Comparison of ENCODE assay signal across 1 cellular context in the genomic region with DNA sequence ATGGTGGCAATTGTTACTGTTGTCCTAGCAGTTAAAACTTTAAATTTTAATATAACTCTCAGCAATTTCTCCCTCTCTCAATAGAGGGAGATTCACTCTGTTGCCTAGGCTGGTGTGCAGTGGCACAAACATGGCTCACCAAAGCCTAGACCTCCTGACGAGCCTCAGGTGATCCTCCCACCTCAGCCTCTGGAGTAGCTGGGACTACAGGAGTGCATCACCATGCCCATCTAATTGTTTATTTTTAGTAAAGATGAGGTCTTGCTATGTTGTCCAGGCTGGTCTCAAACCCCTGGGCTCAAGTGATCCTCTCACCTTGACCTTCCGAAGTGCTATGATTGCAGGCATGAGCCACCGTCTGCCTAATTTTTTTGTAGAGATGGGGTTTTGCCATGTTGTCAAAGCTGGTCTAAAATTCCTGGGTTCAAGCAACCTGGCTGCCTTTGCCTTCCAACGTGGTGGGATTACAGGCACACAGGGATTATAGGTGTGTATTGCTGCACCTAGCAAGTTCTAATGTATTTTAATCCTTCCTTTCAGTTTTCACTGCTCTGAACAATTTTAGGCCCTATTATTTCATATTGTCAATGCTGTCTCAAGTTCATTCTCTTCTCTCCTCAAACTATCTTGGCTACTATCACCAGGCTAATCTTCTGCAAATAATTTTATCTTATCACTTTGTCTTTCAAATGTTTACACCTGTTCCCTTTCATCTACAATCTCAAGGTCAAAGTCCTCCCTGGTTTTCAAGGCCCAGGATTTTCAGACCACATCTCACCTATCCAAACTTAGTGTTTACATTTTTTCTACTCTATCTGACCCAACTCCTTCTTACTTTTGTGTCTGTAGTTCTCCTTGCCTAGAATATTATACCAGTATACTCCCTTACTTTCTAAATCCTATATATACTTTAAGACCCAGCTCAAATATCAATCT.
TF ChIP-seq lines count a peak whose summit lies in the region.

No MANE protein-coding gene starts in this region.

TF ChIP-seq in A549, 52 proteins besides CTCF, POLR2A, EP300 and RAD21 (continued from another document):
- peak; percentile 59; the same call in 1 of the 2 replicates for TF ChIP-seq TFCP2L1 (CRISPR knock-in tag; IDR thresholded peaks at IDR 0.05)
- TF ChIP-seq, protein P1, sequence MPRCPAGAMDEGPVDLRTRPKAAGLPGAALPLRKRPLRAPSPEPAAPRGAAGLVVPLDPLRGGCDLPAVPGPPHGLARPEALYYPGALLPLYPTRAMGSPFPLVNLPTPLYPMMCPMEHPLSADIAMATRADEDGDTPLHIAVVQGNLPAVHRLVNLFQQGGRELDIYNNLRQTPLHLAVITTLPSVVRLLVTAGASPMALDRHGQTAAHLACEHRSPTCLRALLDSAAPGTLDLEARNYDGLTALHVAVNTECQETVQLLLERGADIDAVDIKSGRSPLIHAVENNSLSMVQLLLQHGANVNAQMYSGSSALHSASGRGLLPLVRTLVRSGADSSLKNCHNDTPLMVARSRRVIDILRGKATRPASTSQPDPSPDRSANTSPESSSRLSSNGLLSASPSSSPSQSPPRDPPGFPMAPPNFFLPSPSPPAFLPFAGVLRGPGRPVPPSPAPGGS (IDR thresholded peaks at IDR 0.05) = no peak
- no peak for TF ChIP-seq CBX2 (IDR thresholded peaks at IDR 0.05; ENCODE audit: borderline replicate concordance, low read depth)
- peak; percentile 53 to 54; a peak in 3 of 5 replicates for TF ChIP-seq JUN (IDR thresholded peaks at IDR 0.05)
- TF ChIP-seq TP53 (CRISPR knock-in tag; IDR thresholded peaks at IDR 0.05) = peak; percentile 40; the same call in 1 of the 2 replicates
- no peak for TF ChIP-seq RFX5 (IDR thresholded peaks at IDR 0.05)
- TF ChIP-seq HEYL (CRISPR knock-in tag; IDR thresholded peaks at IDR 0.05) = no peak
- no peak for TF ChIP-seq ZNF302 (CRISPR knock-in tag; IDR thresholded peaks at IDR 0.05)
- TF ChIP-seq, protein P2, sequence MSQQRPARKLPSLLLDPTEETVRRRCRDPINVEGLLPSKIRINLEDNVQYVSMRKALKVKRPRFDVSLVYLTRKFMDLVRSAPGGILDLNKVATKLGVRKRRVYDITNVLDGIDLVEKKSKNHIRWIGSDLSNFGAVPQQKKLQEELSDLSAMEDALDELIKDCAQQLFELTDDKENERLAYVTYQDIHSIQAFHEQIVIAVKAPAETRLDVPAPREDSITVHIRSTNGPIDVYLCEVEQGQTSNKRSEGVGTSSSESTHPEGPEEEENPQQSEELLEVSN (IDR thresholded peaks at IDR 0.05; ENCODE audit: borderline replicate concordance, low read depth) = no peak
- TF ChIP-seq CEBPB (IDR thresholded peaks at IDR 0.05) = no peak
- no peak for TF ChIP-seq NFE2L2 (conservative IDR thresholded peaks at IDR 0.05; ENCODE audit: low read length)
- TF ChIP-seq, protein P3, sequence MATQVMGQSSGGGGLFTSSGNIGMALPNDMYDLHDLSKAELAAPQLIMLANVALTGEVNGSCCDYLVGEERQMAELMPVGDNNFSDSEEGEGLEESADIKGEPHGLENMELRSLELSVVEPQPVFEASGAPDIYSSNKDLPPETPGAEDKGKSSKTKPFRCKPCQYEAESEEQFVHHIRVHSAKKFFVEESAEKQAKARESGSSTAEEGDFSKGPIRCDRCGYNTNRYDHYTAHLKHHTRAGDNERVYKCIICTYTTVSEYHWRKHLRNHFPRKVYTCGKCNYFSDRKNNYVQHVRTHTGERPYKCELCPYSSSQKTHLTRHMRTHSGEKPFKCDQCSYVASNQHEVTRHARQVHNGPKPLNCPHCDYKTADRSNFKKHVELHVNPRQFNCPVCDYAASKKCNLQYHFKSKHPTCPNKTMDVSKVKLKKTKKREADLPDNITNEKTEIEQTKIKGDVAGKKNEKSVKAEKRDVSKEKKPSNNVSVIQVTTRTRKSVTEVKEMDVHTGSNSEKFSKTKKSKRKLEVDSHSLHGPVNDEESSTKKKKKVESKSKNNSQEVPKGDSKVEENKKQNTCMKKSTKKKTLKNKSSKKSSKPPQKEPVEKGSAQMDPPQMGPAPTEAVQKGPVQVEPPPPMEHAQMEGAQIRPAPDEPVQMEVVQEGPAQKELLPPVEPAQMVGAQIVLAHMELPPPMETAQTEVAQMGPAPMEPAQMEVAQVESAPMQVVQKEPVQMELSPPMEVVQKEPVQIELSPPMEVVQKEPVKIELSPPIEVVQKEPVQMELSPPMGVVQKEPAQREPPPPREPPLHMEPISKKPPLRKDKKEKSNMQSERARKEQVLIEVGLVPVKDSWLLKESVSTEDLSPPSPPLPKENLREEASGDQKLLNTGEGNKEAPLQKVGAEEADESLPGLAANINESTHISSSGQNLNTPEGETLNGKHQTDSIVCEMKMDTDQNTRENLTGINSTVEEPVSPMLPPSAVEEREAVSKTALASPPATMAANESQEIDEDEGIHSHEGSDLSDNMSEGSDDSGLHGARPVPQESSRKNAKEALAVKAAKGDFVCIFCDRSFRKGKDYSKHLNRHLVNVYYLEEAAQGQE (IDR thresholded peaks at IDR 0.05) = no peak
- TF ChIP-seq, protein P4, sequence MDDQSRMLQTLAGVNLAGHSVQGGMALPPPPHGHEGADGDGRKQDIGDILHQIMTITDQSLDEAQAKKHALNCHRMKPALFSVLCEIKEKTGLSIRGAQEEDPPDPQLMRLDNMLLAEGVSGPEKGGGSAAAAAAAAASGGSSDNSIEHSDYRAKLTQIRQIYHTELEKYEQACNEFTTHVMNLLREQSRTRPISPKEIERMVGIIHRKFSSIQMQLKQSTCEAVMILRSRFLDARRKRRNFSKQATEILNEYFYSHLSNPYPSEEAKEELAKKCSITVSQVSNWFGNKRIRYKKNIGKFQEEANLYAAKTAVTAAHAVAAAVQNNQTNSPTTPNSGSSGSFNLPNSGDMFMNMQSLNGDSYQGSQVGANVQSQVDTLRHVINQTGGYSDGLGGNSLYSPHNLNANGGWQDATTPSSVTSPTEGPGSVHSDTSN (IDR thresholded peaks at IDR 0.05) = no peak
- TF ChIP-seq POLR2AphosphoS2 (conservative IDR thresholded peaks at IDR 0.05; ENCODE audit: low read length) = peak; percentile 98; the same call in 1 of the 2 replicates
- TF ChIP-seq, protein P5, sequence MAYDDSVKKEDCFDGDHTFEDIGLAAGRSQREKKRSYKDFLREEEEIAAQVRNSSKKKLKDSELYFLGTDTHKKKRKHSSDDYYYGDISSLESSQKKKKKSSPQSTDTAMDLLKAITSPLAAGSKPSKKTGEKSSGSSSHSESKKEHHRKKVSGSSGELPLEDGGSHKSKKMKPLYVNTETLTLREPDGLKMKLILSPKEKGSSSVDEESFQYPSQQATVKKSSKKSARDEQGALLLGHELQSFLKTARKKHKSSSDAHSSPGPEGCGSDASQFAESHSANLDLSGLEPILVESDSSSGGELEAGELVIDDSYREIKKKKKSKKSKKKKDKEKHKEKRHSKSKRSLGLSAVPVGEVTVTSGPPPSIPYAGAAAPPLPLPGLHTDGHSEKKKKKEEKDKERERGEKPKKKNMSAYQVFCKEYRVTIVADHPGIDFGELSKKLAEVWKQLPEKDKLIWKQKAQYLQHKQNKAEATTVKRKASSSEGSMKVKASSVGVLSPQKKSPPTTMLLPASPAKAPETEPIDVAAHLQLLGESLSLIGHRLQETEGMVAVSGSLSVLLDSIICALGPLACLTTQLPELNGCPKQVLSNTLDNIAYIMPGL (CRISPR knock-in tag; IDR thresholded peaks at IDR 0.05; ENCODE audit: borderline replicate concordance) = peak; percentile 69
- TF ChIP-seq HOXB13 (CRISPR knock-in tag; IDR thresholded peaks at IDR 0.05; ENCODE audit: low read depth) = no peak
- peak; percentile 68 for TF ChIP-seq RARB (CRISPR knock-in tag; IDR thresholded peaks at IDR 0.05)
- peak; percentile 21; the same call in 1 of the 2 replicates for TF ChIP-seq ESRRA (IDR thresholded peaks at IDR 0.05; ENCODE audit: borderline replicate concordance, low read length)
- no peak for TF ChIP-seq JUNB (IDR thresholded peaks at IDR 0.05)
- no peak for TF ChIP-seq SREBF2 (IDR thresholded peaks at IDR 0.05)
- TF ChIP-seq CHD2 (IDR thresholded peaks at IDR 0.05; ENCODE audit: low read length, partially characterized antibody) = no peak
- no peak for TF ChIP-seq FOXS1 (CRISPR knock-in tag; IDR thresholded peaks at IDR 0.05)
- TF ChIP-seq, protein P6, sequence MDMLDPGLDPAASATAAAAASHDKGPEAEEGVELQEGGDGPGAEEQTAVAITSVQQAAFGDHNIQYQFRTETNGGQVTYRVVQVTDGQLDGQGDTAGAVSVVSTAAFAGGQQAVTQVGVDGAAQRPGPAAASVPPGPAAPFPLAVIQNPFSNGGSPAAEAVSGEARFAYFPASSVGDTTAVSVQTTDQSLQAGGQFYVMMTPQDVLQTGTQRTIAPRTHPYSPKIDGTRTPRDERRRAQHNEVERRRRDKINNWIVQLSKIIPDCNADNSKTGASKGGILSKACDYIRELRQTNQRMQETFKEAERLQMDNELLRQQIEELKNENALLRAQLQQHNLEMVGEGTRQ (IDR thresholded peaks at IDR 0.05) = no peak
- no peak for TF ChIP-seq SMC3 (IDR thresholded peaks at IDR 0.05)
- no peak for TF ChIP-seq RCOR1 (IDR thresholded peaks at IDR 0.05; ENCODE audit: low read depth, low read length)
- TF ChIP-seq KDM5A (IDR thresholded peaks at IDR 0.05) = no peak
- TF ChIP-seq, protein P7, sequence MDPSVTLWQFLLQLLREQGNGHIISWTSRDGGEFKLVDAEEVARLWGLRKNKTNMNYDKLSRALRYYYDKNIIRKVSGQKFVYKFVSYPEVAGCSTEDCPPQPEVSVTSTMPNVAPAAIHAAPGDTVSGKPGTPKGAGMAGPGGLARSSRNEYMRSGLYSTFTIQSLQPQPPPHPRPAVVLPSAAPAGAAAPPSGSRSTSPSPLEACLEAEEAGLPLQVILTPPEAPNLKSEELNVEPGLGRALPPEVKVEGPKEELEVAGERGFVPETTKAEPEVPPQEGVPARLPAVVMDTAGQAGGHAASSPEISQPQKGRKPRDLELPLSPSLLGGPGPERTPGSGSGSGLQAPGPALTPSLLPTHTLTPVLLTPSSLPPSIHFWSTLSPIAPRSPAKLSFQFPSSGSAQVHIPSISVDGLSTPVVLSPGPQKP (IDR thresholded peaks at IDR 0.05; ENCODE audit: low read depth, low read length) = no peak
- TF ChIP-seq CBX8 (IDR thresholded peaks at IDR 0.05) = no peak
- TF ChIP-seq KDM1A (IDR thresholded peaks at IDR 0.05; ENCODE audit: low read depth) = no peak
- no peak for TF ChIP-seq BHLHE40 (IDR thresholded peaks at IDR 0.05; ENCODE audit: low read depth, low read length)
- no peak for TF ChIP-seq NPAS2 (CRISPR knock-in tag; IDR thresholded peaks at IDR 0.05; ENCODE audit: borderline replicate concordance)
- TF ChIP-seq FOSL2 (IDR thresholded peaks at IDR 0.05) = no peak
- peak; percentile 14; the same call in 1 of the 2 replicates for TF ChIP-seq FOSL2 (CRISPR knock-in tag; IDR thresholded peaks at IDR 0.05)
- TF ChIP-seq EHMT2 (IDR thresholded peaks at IDR 0.05; ENCODE audit: low read depth) = no peak
- TF ChIP-seq, protein P8, sequence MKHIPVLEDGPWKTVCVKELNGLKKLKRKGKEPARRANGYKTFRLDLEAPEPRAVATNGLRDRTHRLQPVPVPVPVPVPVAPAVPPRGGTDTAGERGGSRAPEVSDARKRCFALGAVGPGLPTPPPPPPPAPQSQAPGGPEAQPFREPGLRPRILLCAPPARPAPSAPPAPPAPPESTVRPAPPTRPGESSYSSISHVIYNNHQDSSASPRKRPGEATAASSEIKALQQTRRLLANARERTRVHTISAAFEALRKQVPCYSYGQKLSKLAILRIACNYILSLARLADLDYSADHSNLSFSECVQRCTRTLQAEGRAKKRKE (CRISPR knock-in tag; IDR thresholded peaks at IDR 0.05; ENCODE audit: low read depth) = no peak
- no peak for TF ChIP-seq NR3C1 (IDR thresholded peaks at IDR 0.05)
- peak; percentile 88 for TF ChIP-seq HOXA7 (CRISPR knock-in tag; IDR thresholded peaks at IDR 0.05)
- TF ChIP-seq HDAC2 (IDR thresholded peaks at IDR 0.05) = no peak
